ENCODE assay signal across 33 cellular contexts in the genomic region with DNA sequence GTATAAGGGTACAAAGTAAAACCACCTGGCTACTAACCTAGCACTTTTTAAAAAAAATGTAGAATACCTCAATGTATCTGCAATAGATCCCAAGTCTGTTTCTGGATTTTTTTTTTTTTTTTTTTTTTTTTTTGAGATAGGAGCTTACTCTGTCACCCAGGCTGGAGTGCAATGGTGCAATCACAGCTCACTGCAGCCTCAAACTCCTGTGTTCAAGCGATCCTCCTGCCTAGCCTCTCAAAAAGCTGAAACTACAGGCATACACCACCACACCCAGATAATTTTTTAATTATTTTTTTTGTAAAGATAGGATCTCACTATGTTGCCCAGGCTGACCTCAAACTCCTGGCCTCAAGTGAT.
"Had no signal": no experiment of that assay in that cellular context is flagged by ENCODE, and none has a peak within 500 bp of the region (broad histone marks: within the 10 kb centered on the region; RNA-seq: fewer than 3 reads in every experiment).

No MANE protein-coding gene starts in this region.

- H3K9me3 Mint-ChIP-seq: activated B cell treated with CpG ODN at 0.5 μM for 24 hours; activated CD8-positive, alpha-beta T cell treated with anti-CD3 and anti-CD28 coated beads for 36 hours; activated naive CD8-positive, alpha-beta T cell treated with anti-CD3 and anti-CD28 coated beads for 36 hours; activated T-helper 17 cell treated with anti-CD3 and anti-CD28 coated beads, Interleukin-2, amount 50 U/mL, for 72 hours; central memory CD8-positive, alpha-beta T cell; dendritic cell treated with granulocyte-macrophage colony-stimulating factor and Interleukin-4, amounts not matched to agents 40 ng/mL and 50 ng/mL, for 4 days; endodermal cell; T-helper 2 cell treated with Interferon-gamma antibody and Interleukin-4, amounts not matched to agents 5 μg/mL and 100 μg/mL, for 36 hours had no signal

- H3K36me3 Mint-ChIP-seq: activated naive CD4-positive, alpha-beta T cell treated with anti-CD3 and anti-CD28 coated beads, Interleukin-2, amount 50 U/mL, for 24 hours; activated naive CD8-positive, alpha-beta T cell treated with anti-CD3 and anti-CD28 coated beads for 36 hours had no signal

- DNase-seq: activated B cell treated with CpG ODN at 0.5 μM for 24 hours; activated CD4-positive, alpha-beta T cell treated with anti-CD3 and anti-CD28 coated beads for 48 hours; activated CD4-positive, alpha-beta T cell treated with anti-CD3 and anti-CD28 coated beads, Interleukin-2, amount 50 U/mL, for 1 hour; activated CD4-positive, alpha-beta T cell treated with anti-CD3 and anti-CD28 coated beads, Interleukin-2, amount 50 U/mL, for 48 hours; activated CD8-positive, alpha-beta memory T cell treated with anti-CD3 and anti-CD28 coated beads for 24 hours; activated CD8-positive, alpha-beta T cell treated with anti-CD3 and anti-CD28 coated beads for 36 hours; activated effector memory CD4-positive, alpha-beta T cell treated with Interleukin-2 at 50 U/mL for 16 hours; activated gamma-delta T cell treated with Interleukin-2 at 50 U/mL for 16 hours; activated naive CD4-positive, alpha-beta T cell treated with Interleukin-2 at 50 U/mL for 16 hours; activated naive CD8-positive, alpha-beta T cell treated with anti-CD3 and anti-CD28 coated beads for 36 hours; activated naive CD8-positive, alpha-beta T cell treated with anti-CD3 and anti-CD28 coated beads, Interleukin-2, amount 50 U/mL, for 24 hours; activated T-cell treated with anti-CD3 and anti-CD28 coated beads, Interleukin-2, amount 50 U/mL, for 4 hours; adrenal gland; amygdala; aorta; brain microvascular endothelial cell; dorsolateral prefrontal cortex; effector memory CD4-positive, alpha-beta T cell; endodermal cell; T-helper 1 cell; T-helper 17 cell; T1000; WERI-Rb-1 had no signal

- H3K27ac Mint-ChIP-seq: activated B cell treated with CpG ODN at 0.5 μM for 24 hours; activated CD8-positive, alpha-beta T cell treated with anti-CD3 and anti-CD28 coated beads for 36 hours; activated naive CD4-positive, alpha-beta T cell treated with anti-CD3 and anti-CD28 coated beads, Interleukin-2, amount 50 U/mL, for 24 hours; activated naive CD8-positive, alpha-beta T cell treated with anti-CD3 and anti-CD28 coated beads for 36 hours; activated naive CD8-positive, alpha-beta T cell treated with anti-CD3 and anti-CD28 coated beads, Interleukin-2, amount 50 U/mL, for 24 hours; activated T-helper 17 cell treated with anti-CD3 and anti-CD28 coated beads, Interleukin-2, amount 50 U/mL, for 72 hours; dendritic cell treated with granulocyte-macrophage colony-stimulating factor and Interleukin-4, amounts not matched to agents 40 ng/mL and 50 ng/mL, for 4 days; endodermal cell; T-helper 17 cell; T-helper 2 cell treated with Interferon-gamma antibody and Interleukin-4, amounts not matched to agents 5 μg/mL and 100 μg/mL, for 36 hours had no signal

- H3K4me1 ChIP-seq: adrenal gland had no signal

- H3K4me3 Mint-ChIP-seq: activated B cell treated with CpG ODN at 0.5 μM for 24 hours; activated CD8-positive, alpha-beta T cell treated with anti-CD3 and anti-CD28 coated beads for 36 hours; activated naive CD4-positive, alpha-beta T cell treated with anti-CD3 and anti-CD28 coated beads, Interleukin-2, amount 50 U/mL, for 24 hours; activated naive CD8-positive, alpha-beta T cell treated with anti-CD3 and anti-CD28 coated beads for 36 hours; activated naive CD8-positive, alpha-beta T cell treated with anti-CD3 and anti-CD28 coated beads, Interleukin-2, amount 50 U/mL, for 24 hours; activated T-cell treated with anti-CD3 and anti-CD28 coated beads, Interleukin-2, amount 50 U/mL, for 4 hours; activated T-helper 17 cell treated with anti-CD3 and anti-CD28 coated beads, Interleukin-2, amount 50 U/mL, for 72 hours; central memory CD8-positive, alpha-beta T cell; dendritic cell treated with granulocyte-macrophage colony-stimulating factor and Interleukin-4, amounts not matched to agents 40 ng/mL and 50 ng/mL, for 4 days; endodermal cell; T-helper 17 cell; T-helper 2 cell treated with Interferon-gamma antibody and Interleukin-4, amounts not matched to agents 5 μg/mL and 100 μg/mL, for 36 hours had no signal

- H3K4me1 Mint-ChIP-seq: activated B cell treated with CpG ODN at 0.5 μM for 24 hours; activated naive CD4-positive, alpha-beta T cell treated with anti-CD3 and anti-CD28 coated beads, Interleukin-2, amount 50 U/mL, for 24 hours; activated naive CD8-positive, alpha-beta T cell treated with anti-CD3 and anti-CD28 coated beads for 36 hours; activated naive CD8-positive, alpha-beta T cell treated with anti-CD3 and anti-CD28 coated beads, Interleukin-2, amount 50 U/mL, for 24 hours; activated T-helper 17 cell treated with anti-CD3 and anti-CD28 coated beads, Interleukin-2, amount 50 U/mL, for 72 hours; central memory CD8-positive, alpha-beta T cell; T-helper 17 cell had no signal

- H3K27me3 ChIP-seq: adrenal gland, brain microvascular endothelial cell had no signal

- H3K9me3 ChIP-seq: adrenal gland had no signal

- H3K36me3 ChIP-seq: adrenal gland, brain microvascular endothelial cell, WERI-Rb-1 had no signal

- H3K4me3 ChIP-seq: adrenal gland, coronary artery, dorsolateral prefrontal cortex had no signal

- FAIRE-seq: bronchial epithelial cell, frontal cortex had no signal

- ATAC-seq: activated CD4-positive, CD25-positive, alpha-beta regulatory T cell treated with anti-CD3 and anti-CD28 coated beads, Interleukin-2, amount 50 U/mL, for 24 hours; activated CD8-positive, alpha-beta T cell treated with anti-CD3 and anti-CD28 coated beads for 36 hours; activated naive CD8-positive, alpha-beta T cell treated with anti-CD3 and anti-CD28 coated beads, Interleukin-2, amount 50 U/mL, for 24 hours; activated T-cell treated with anti-CD3 and anti-CD28 coated beads, Interleukin-2, amount 50 U/mL, for 4 hours; activated T-helper 17 cell treated with anti-CD3 and anti-CD28 coated beads, Interleukin-2, amount 50 U/mL, for 72 hours; esophagus mucosa; T-helper 17 cell had no signal

- H3K27ac ChIP-seq: adrenal gland, brain microvascular endothelial cell, coronary artery, dorsolateral prefrontal cortex, WERI-Rb-1 had no signal
